Comparison of ENCODE assay signal across 8 cellular contexts in the genomic region with DNA sequence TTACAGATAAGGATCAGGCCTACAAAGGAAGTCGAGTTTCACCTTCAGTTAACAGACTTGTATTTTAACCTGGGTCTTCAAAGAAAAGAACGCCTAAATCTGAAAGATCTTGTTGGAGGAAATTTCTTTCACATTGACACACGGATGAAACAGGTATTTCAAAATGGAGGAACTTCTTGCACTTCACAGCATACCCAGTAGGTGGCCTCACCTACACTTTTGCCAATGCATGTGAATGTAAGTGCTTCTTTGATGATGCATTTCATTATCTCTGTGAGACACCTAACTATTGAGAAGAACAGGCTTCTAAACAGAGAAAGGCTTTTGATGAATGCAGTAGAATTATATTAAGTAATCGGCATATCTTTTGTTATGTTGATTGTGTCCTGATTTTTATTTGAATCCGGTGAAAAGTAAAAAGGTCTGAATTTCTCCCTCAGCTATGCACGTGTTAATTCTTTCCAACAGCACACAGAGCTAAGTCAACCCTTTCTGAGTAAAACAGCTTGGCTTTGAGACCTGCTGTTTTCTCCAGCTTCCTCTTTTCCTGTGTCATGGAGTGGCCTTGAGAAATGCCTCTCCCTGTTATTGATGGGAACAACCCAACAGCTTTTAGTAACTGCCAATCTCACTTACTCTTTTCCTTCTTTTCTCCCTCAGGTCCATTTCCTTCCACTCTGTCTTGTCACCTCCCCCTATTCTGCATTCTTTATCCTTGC.
A peak's percentile ranks its signal among the peaks of the same experiment; 100 is the strongest.
DNase-seq lines count a peak whose midpoint lies in the region; TF ChIP-seq lines count a peak whose summit lies in the region.

No MANE protein-coding gene starts in this region.

- DNase-seq in GM10266 (ENCODE audit: extremely low spot score) (peak; percentile 35), HAP-1 (ENCODE audit: low spot score in 2 of 2) (peak; percentile 79 to 81), KBM-7 (peak; percentile 41), iPS-NIHi7 (ENCODE audit: extremely low spot score) (peak; percentile 46), DMS153 (lab: John Stamatoyannopoulos, UW) (no peak)
- no peak for DNase-seq in stimulated activated naive CD4-positive, alpha-beta T cell (lab: John Stamatoyannopoulos, UW)

- H3K79me2 ChIP-seq in ACC112 (ENCODE audit: control insufficient read depth, insufficient read depth, low read length, unreplicated experiment), result no peaks in the 10 kb centered on the region

- TF ChIP-seq CTCF in GM10266 (IDR thresholded peaks at IDR 0.05; ENCODE audit: control insufficient read depth, insufficient read depth, low read depth, missing control alignments) (peak; percentile 76), WI38 (IDR thresholded peaks at IDR 0.05; ENCODE audit: low read depth, low read length) (peak; percentile 58)

- H3K4me1 ChIP-seq in ACC112 (ENCODE audit: control insufficient read depth, insufficient read depth, low read length, unreplicated experiment), result peaks cover 9% of the 10 kb centered on the region
- peaks cover 15% of the 10 kb centered on the region for H3K4me1 ChIP-seq in HAP-1

- H3K27ac ChIP-seq in ACC112 (ENCODE audit: low read depth, low read length), result no peak overlapping the region

- H3K4me3 ChIP-seq in ACC112 (ENCODE audit: low read depth, low read length) (no peak overlapping the region), HAP-1 (no peak overlapping the region), WI38 (ENCODE audit: low read depth, low read length) (no peak overlapping the region)

- in situ Hi-C loops in HAP-1 (cut with MboI; ENCODE audit: low sequenced_read_pairs) (no loop called here), KBM-7 (cut with MboI; ENCODE audit: low pct_unique_long_range_greater_than_20kb, low sequenced_read_pairs) (no loop called here)

- no peaks in the 10 kb centered on the region for H3K36me3 ChIP-seq in ACC112 (ENCODE audit: insufficient read depth, low read length)
- no peaks in the 10 kb centered on the region for H3K36me3 ChIP-seq in HAP-1 (replicated peaks)

- H3K9me3 ChIP-seq in HAP-1, result no peaks in the 10 kb centered on the region

- no peaks in the 10 kb centered on the region for H3K27me3 ChIP-seq in ACC112 (ENCODE audit: insufficient read depth, low read length)
- no peaks in the 10 kb centered on the region for H3K27me3 ChIP-seq in HAP-1 (ENCODE audit: low read depth)

- H2AFZ ChIP-seq in ACC112 (ENCODE audit: low read length, unreplicated experiment), result peak overlapping the region; percentile 87

Comparison
In these comparisons a context has a peak if more than half of its experiments do, and no peak if none do; other contexts are left out.
1. DNase-seq: peak in GM10266 (single experiment), HAP-1 (2 of 2), KBM-7 (single experiment) and iPS-NIHi7 (single experiment); none in stimulated activated naive CD4-positive, alpha-beta T cell (0 of 6) and DMS153 (single experiment).